ENCODE assay signal across 24 cellular contexts in genomic region chr22:43894122-43894521, GRCh38. TPM values are rescaled to one million over a fixed set of nuclear protein-coding genes. Genes with fewer than 3 reads are reported as not detected.
DNase-seq lines count a peak whose midpoint lies in the region; ATAC-seq and TF ChIP-seq lines count a peak whose summit lies in the region.
"Had no signal": no experiment of that assay in that cellular context is flagged by ENCODE, and none has a peak within 500 bp of the region (broad histone marks: within the 10 kb centered on the region; RNA-seq: fewer than 3 reads in every experiment).

No MANE protein-coding gene starts in this region.

- H2BK5ac ChIP-seq in IMR-90 (ENCODE audit: low read depth, low read length, poor library complexity, severe bottlenecking) = no peak overlapping the region

- H3K9me3 ChIP-seq in IMR-90 (ENCODE audit: control insufficient read depth, insufficient read depth, low read length) (no peaks in the 10 kb centered on the region), iPS-15b (ENCODE audit: control insufficient read depth, insufficient read depth, low read length) (no peaks in the 10 kb centered on the region), osteoblast (ENCODE audit: low read depth, low read length) (no peaks in the 10 kb centered on the region), upper lobe of right lung (no peaks in the 10 kb centered on the region)
- H3K9me3 ChIP-seq: BE2C; BLaER1 treated with 17β-estradiol and CSF1 and Interleukin-3, amounts not matched to agents 10 nM and 100 nM had no signal

- H3K4me2 ChIP-seq in IMR-90 (ENCODE audit: low read depth, low read length) = no peak overlapping the region
- H3K4me2 ChIP-seq in osteoblast (ENCODE audit: insufficient read depth, low read length) = no peak overlapping the region
- H3K4me2 ChIP-seq: BLaER1 treated with 17β-estradiol and CSF1 and Interleukin-3, amounts not matched to agents 10 nM and 100 nM had no signal

- ATAC-seq in IMR-90 (ENCODE audit: low read depth) (no peak), upper lobe of right lung (no peak), HG03457 (IDR thresholded peaks at IDR 0.05; ENCODE audit: unreplicated experiment) (no peak)

- H2BK20ac ChIP-seq in IMR-90 (ENCODE audit: low read depth, low read length) = no peak overlapping the region

- no peak overlapping the region for H2AFZ ChIP-seq in IMR-90 (replicated peaks; ENCODE audit: low read length, poor library complexity)
- H2AFZ ChIP-seq in osteoblast (ENCODE audit: low read length) = no peak overlapping the region

- no peak overlapping the region for H3K56ac ChIP-seq in IMR-90 (ENCODE audit: extremely low read depth, insufficient read depth, low read length)

- H3K27ac ChIP-seq in IMR-90 (ENCODE audit: insufficient read depth, low read length) = no peak overlapping the region
- no peak overlapping the region for H3K27ac ChIP-seq in osteoblast (ENCODE audit: low read depth, low read length)
- H3K27ac ChIP-seq in upper lobe of right lung = no peak overlapping the region
- H3K27ac ChIP-seq: 22Rv1; BLaER1 treated with 17β-estradiol and CSF1 and Interleukin-3, amounts not matched to agents 10 nM and 100 nM had no signal

- H3K27me3 ChIP-seq in IMR-90 (ENCODE audit: control insufficient read depth, insufficient read depth, low read length) (peaks cover 28% of the 10 kb centered on the region), iPS-15b (ENCODE audit: control insufficient read depth, insufficient read depth, low read length) (peaks cover 15% of the 10 kb centered on the region), osteoblast (ENCODE audit: insufficient read depth, low read length) (peaks cover 36% of the 10 kb centered on the region), upper lobe of right lung (peaks cover 47% of the 10 kb centered on the region)

- H3K4me1 ChIP-seq in IMR-90 (ENCODE audit: control insufficient read depth, insufficient read depth, low read length) = peaks cover 12% of the 10 kb centered on the region
- H3K4me1 ChIP-seq in iPS-15b (ENCODE audit: control insufficient read depth, insufficient read depth, low read length) = no peaks in the 10 kb centered on the region
- peaks cover 9% of the 10 kb centered on the region for H3K4me1 ChIP-seq in osteoblast (ENCODE audit: insufficient read depth, low read length)
- H3K4me1 ChIP-seq in upper lobe of right lung = no peaks in the 10 kb centered on the region
- H3K4me1 ChIP-seq: BE2C had no signal

- dilution Hi-C loops in IMR-90 (cut with HindIII; ENCODE audit: low sequenced_read_pairs, unreplicated experiment) = no loop called here

- H3K79me1 ChIP-seq in IMR-90 (ENCODE audit: low read depth in 1 of 2, low read length in 2 of 2) = no peaks in the 10 kb centered on the region

- H4K5ac ChIP-seq in IMR-90 (ENCODE audit: low read depth, low read length) = no peak overlapping the region

- H3K14ac ChIP-seq in IMR-90 (replicated peaks; ENCODE audit: low read depth, low read length) = no peak overlapping the region

- peaks cover 10% of the 10 kb centered on the region for H3K9me1 ChIP-seq in IMR-90 (ENCODE audit: insufficient read depth, low read length)

- no peak overlapping the region for H2AK5ac ChIP-seq in IMR-90 (ENCODE audit: low read depth, low read length)

- intact Hi-C loops in IMR-90 (cut with micrococcal nuclease) = no loop called here
- intact Hi-C loops in upper lobe of right lung (cut with DNase I) = no loop called here

- H3K79me2 ChIP-seq in osteoblast (ENCODE audit: insufficient read depth, low read length) = no peaks in the 10 kb centered on the region

- H2BK15ac ChIP-seq in IMR-90 (ENCODE audit: low read depth, low read length) = no peak overlapping the region

- peak overlapping the region; percentile 81 for H2AK9ac ChIP-seq in IMR-90 (replicated peaks; ENCODE audit: low read depth, low read length, poor library complexity)

- WGBS in IMR-90 (ENCODE audit: extremely low coverage in 2 of 2, insufficient read length in 1 of 2), 2 experiments = 86% methylated on average over 1 of the region's 5 CpGs; no CpG with 5 or more reads in 1 of the 2 experiments

- H3K4me3 ChIP-seq in IMR-90 (ENCODE audit: insufficient read depth, low read depth, low read length) = no peak overlapping the region
- no peak overlapping the region for H3K4me3 ChIP-seq in iPS-15b (ENCODE audit: low read depth, low read length)
- no peak overlapping the region for H3K4me3 ChIP-seq in osteoblast (ENCODE audit: insufficient read depth, low read length)
- H3K4me3 ChIP-seq in upper lobe of right lung = no peak overlapping the region
- H3K4me3 ChIP-seq: BLaER1 treated with 17β-estradiol and CSF1 and Interleukin-3, amounts not matched to agents 10 nM and 100 nM had no signal

- H4K20me1 ChIP-seq in IMR-90 (ENCODE audit: insufficient read depth, low read length) (no peaks in the 10 kb centered on the region), osteoblast (ENCODE audit: insufficient read depth, low read length) (no peaks in the 10 kb centered on the region)

- H3K9ac ChIP-seq in IMR-90 (ENCODE audit: low read depth, low read length) (no peak overlapping the region), iPS-15b (ENCODE audit: low read depth, low read length) (peak overlapping the region; percentile 37)
- H3K9ac ChIP-seq: BLaER1 treated with 17β-estradiol and CSF1 and Interleukin-3, amounts not matched to agents 10 nM and 100 nM had no signal

- no peak overlapping the region for H2BK120ac ChIP-seq in IMR-90 (ENCODE audit: low read depth, low read length)

- POLR2A ChIA-PET in IMR-90 (lab: Charles Lee; ENCODE audit: unreplicated experiment) = no interaction called here

- in situ Hi-C loops in IMR-90 (cut with MboI; ENCODE audit: low sequenced_read_pairs) = no loop called here

- H4K8ac ChIP-seq in IMR-90 (ENCODE audit: low read depth in 2 of 2, low read length in 2 of 2) = no peak overlapping the region

- BruUV-seq in IMR-90 (replicated peaks; lab: Mats Ljungman, UMichigan) = no TSS peak

- no peak for TF ChIP-seq POLR2A in IMR-90 (IDR thresholded peaks at IDR 0.05; ENCODE audit: low read depth, low read length)

- H3K18ac ChIP-seq in IMR-90 (ENCODE audit: low read depth, low read length) = no peak overlapping the region

- H3K23ac ChIP-seq in IMR-90 (ENCODE audit: low read depth, low read length) = no peak overlapping the region

- no peak overlapping the region for H4K91ac ChIP-seq in IMR-90 (ENCODE audit: insufficient read depth, low read depth, low read length)

- no peak for TF ChIP-seq RAD21 in IMR-90 (IDR thresholded peaks at IDR 0.05; ENCODE audit: low read length)

- CTCF ChIA-PET in IMR-90 (lab: Yijun Ruan, JAX) = no interaction called here

- DNase-seq in IMR-90 (no peak), osteoblast (ENCODE audit: insufficient read length, low spot score, missing footprints) (peak; percentile 65), upper lobe of right lung (peak; percentile 47), AG08395 (ENCODE audit: low spot score) (no peak), anterior cingulate cortex (lab: John Stamatoyannopoulos, UW) (no peak)
- no peak for DNase-seq in NK-92 treated with Interleukin-12 subunit alpha and Interleukin-12 subunit beta, amount 100 ng/mL, for 24 hours (lab: John Stamatoyannopoulos, UW)
- DNase-seq: AML-193; BE2C; Calu3; CD4-positive, alpha-beta T cell; COR-L47; DMS53; DMS79 treated with DMSO at 0.1 percent for 48 hours; GF-D8; GOT3; H7; HCEC 1CT had no signal

- H3K36me3 ChIP-seq in IMR-90 (ENCODE audit: control insufficient read depth, insufficient read depth, low read length) (no peaks in the 10 kb centered on the region), iPS-15b (ENCODE audit: control insufficient read depth, insufficient read depth, low read length) (peaks cover 2% of the 10 kb centered on the region), osteoblast (ENCODE audit: insufficient read depth, low read length) (no peaks in the 10 kb centered on the region), upper lobe of right lung (no peaks in the 10 kb centered on the region)
- H3K36me3 ChIP-seq: BE2C; BLaER1 treated with 17β-estradiol and CSF1 and Interleukin-3, amounts not matched to agents 10 nM and 100 nM had no signal

- H3K4ac ChIP-seq in IMR-90 (ENCODE audit: low read depth, low read length) = no peak overlapping the region

- no peak for TF ChIP-seq CTCF in IMR-90 (conservative IDR thresholded peaks at IDR 0.05; ENCODE audit: low read depth, low read length)
- no peak for TF ChIP-seq CTCF in osteoblast (IDR thresholded peaks at IDR 0.05; ENCODE audit: extremely low read depth, low read depth, low read length)
- TF ChIP-seq CTCF in upper lobe of right lung (IDR thresholded peaks at IDR 0.05) = no peak

TF ChIP-seq in IMR-90, 13 proteins besides CTCF, POLR2A, EP300 and RAD21 (continues in another document):
- TF ChIP-seq SMC3 (IDR thresholded peaks at IDR 0.05; ENCODE audit: low read depth, low read length) = no peak
- no peak for TF ChIP-seq ELK1 (IDR thresholded peaks at IDR 0.05; ENCODE audit: borderline replicate concordance, low read depth, low read length)
- no peak for TF ChIP-seq MAZ (IDR thresholded peaks at IDR 0.05; ENCODE audit: borderline replicate concordance, low read depth, low read length)
- TF ChIP-seq CHD1 (IDR thresholded peaks at IDR 0.05; ENCODE audit: low read depth, low read length) = no peak
- no peak for TF ChIP-seq RCOR1 (IDR thresholded peaks at IDR 0.05; ENCODE audit: insufficient replicate concordance, low read length)

RNA-seq across cellular contexts. Expression of gene PNPLA5, which starts 2.3 kb away (rescaled TPM):
- total RNA-seq in IMR-90 (2012; rRNA removed) (0.18 TPM in 1 of 2 replicates, not detected in the other), osteoblast (not detected in 2 replicates), upper lobe of right lung (not detected)
- polyA plus RNA-seq in IMR-90 (2012; rRNA removed) = 0.13 and 0.44 TPM in 2 replicates
- 0.29 and 0.50 TPM in 2 replicates for polyA plus RNA-seq in IMR-90 (2012; cell fraction: cytosol; rRNA removed)
- polyA plus RNA-seq in IMR-90 (2012; cell fraction: nucleus; rRNA removed; ENCODE audit: low replicate concordance) = 0.65 TPM in 2 replicates
- total RNA-seq: Calu3; CD4-positive, alpha-beta T cell; Daoy; G401 had no signal
- polyA plus RNA-seq: CD14-positive monocyte had no signal

RNA-seq across cellular contexts. Expression of gene PNPLA3, which starts 29.5 kb away (rescaled TPM):
- total RNA-seq in IMR-90 (2012; rRNA removed) (3.3 and 3.6 TPM in 2 replicates), osteoblast (8.3 and 14.1 TPM in 2 replicates), upper lobe of right lung (3.7 TPM)
- polyA plus RNA-seq in IMR-90 (2012; rRNA removed) = 7.5 and 8.4 TPM in 2 replicates
- polyA plus RNA-seq in IMR-90 (2012; cell fraction: cytosol; rRNA removed) = 3.1 and 4.0 TPM in 2 replicates
- 25.4 and 30.2 TPM in 2 replicates for polyA plus RNA-seq in IMR-90 (2012; cell fraction: nucleus; rRNA removed; ENCODE audit: low replicate concordance)
- total RNA-seq: CD4-positive, alpha-beta T cell had no signal
- polyA plus RNA-seq: CD14-positive monocyte had no signal

RNA-seq across cellular contexts. Expression of gene SULT4A1, which starts 31.8 kb away (rescaled TPM):
- 1.1 TPM in 2 replicates for total RNA-seq in IMR-90 (2012; rRNA removed)
- polyA plus RNA-seq in IMR-90 (2012; rRNA removed) = 4.8 and 5.2 TPM in 2 replicates
- polyA plus RNA-seq in IMR-90 (2012; cell fraction: cytosol; rRNA removed) = 1.5 and 2.4 TPM in 2 replicates
- 41.6 and 44.7 TPM in 2 replicates for polyA plus RNA-seq in IMR-90 (2012; cell fraction: nucleus; rRNA removed; ENCODE audit: low replicate concordance)
- under 0.01 TPM in 1 of 2 replicates, not detected in the other for total RNA-seq in osteoblast
- total RNA-seq in upper lobe of right lung = not detected
- total RNA-seq: CD4-positive, alpha-beta T cell had no signal
- polyA plus RNA-seq: CD14-positive monocyte had no signal

Comparison
In these comparisons a context has a peak if more than half of its experiments do, and no peak if none do; other contexts are left out.
1. DNase-seq: peak in osteoblast (single experiment) and upper lobe of right lung (single experiment); none in IMR-90 (single experiment), AG08395 (single experiment), NK-92 treated with Interleukin-12 subunit alpha and Interleukin-12 subunit beta, amount 100 ng/mL, for 24 hours (single experiment) and anterior cingulate cortex (0 of 58).